Comparison of ENCODE assay signal across 1 cellular context in genomic region chr16:58049697-58050185, GRCh38.
TF ChIP-seq lines count a peak whose summit lies in the region.

No MANE protein-coding gene starts in this region.

TF ChIP-seq in H1, 55 proteins besides CTCF, POLR2A, EP300 and RAD21:
- TF ChIP-seq KDM1A (IDR thresholded peaks at IDR 0.05; ENCODE audit: borderline replicate concordance, low read length) (no peak), CREB1 (IDR thresholded peaks at IDR 0.05) (no peak), SP1 (IDR thresholded peaks at IDR 0.05; ENCODE audit: low read depth, low read length) (no peak), USF2 (IDR thresholded peaks at IDR 0.05; ENCODE audit: low read length) (no peak), POLR2AphosphoS5 (IDR thresholded peaks at IDR 0.05; ENCODE audit: low read depth, low read length) (no peak), CTBP2 (IDR thresholded peaks at IDR 0.05; ENCODE audit: borderline replicate concordance, insufficient read depth, insufficient read length, low read length) (no peak), KDM5A (IDR thresholded peaks at IDR 0.05; ENCODE audit: low read length) (no peak), PHF8 (conservative IDR thresholded peaks at IDR 0.05; ENCODE audit: low read depth, low read length) (no peak), TEAD4 (IDR thresholded peaks at IDR 0.05; ENCODE audit: low read depth, low read length) (no peak), NRF1 (IDR thresholded peaks at IDR 0.05; ENCODE audit: low read depth, low read length) (no peak), ASH2L (IDR thresholded peaks at IDR 0.05; ENCODE audit: low read length) (no peak), CHD7 (IDR thresholded peaks at IDR 0.05; ENCODE audit: insufficient replicate concordance, low read length) (no peak), BACH1 (IDR thresholded peaks at IDR 0.05; ENCODE audit: low read length) (no peak), SUZ12 (IDR thresholded peaks at IDR 0.05; ENCODE audit: low read length) (no peak), RNF2 (IDR thresholded peaks at IDR 0.05; ENCODE audit: borderline replicate concordance, low read depth, low read length, missing control alignments, poor library complexity, severe bottlenecking) (no peak), MAFK (IDR thresholded peaks at IDR 0.05; ENCODE audit: low read depth, low read length) (no peak), KDM4A (IDR thresholded peaks at IDR 0.05; ENCODE audit: low read depth, low read length, severe bottlenecking) (no peak), SIX5 (IDR thresholded peaks at IDR 0.05; ENCODE audit: low read depth, low read length) (no peak)
